Comparison of ENCODE assay signal across 19 cellular contexts in genomic region chr15:59406446-59406845, GRCh38. TPM values are rescaled to one million over a fixed set of nuclear protein-coding genes. Genes with fewer than 3 reads are reported as not detected.
DNase-seq lines count a peak whose midpoint lies in the region; ATAC-seq and TF ChIP-seq lines count a peak whose summit lies in the region.
"Had no signal": no experiment of that assay in that cellular context is flagged by ENCODE, and none has a peak within 500 bp of the region (broad histone marks: within the 10 kb centered on the region; RNA-seq: fewer than 3 reads in every experiment).

No MANE protein-coding gene starts in this region.

- intact Hi-C loops in dendritic cell treated with granulocyte-macrophage colony-stimulating factor and Interleukin-4, amounts not matched to agents 40 ng/mL and 50 ng/mL, for 4 days (cut with micrococcal nuclease), result loop anchor here (5.0 kb wide), 1 partner anchor 34 kb away; the partner anchor contains the start of gene MYO1E
- intact Hi-C loops in cardiac septum (cut with DNase I), result no loop called here

- H3K27me3 Mint-ChIP-seq in dendritic cell treated with granulocyte-macrophage colony-stimulating factor and Interleukin-4, amounts not matched to agents 40 ng/mL and 50 ng/mL, for 4 days, result no peaks in the 10 kb centered on the region

- peak overlapping the region; percentile 52 for H3K4me3 Mint-ChIP-seq in dendritic cell treated with granulocyte-macrophage colony-stimulating factor and Interleukin-4, amounts not matched to agents 40 ng/mL and 50 ng/mL, for 4 days
- H3K4me3 Mint-ChIP-seq: mesothelial cell of epicardium, neural progenitor cell had no signal

- DNase-seq in CD1c-positive myeloid dendritic cell (ENCODE audit: extremely low spot score) (peak; percentile 81), GM20000 (ENCODE audit: low spot score) (peak; percentile 18), MV-4-11 (lab: John Stamatoyannopoulos, UW) (peak; percentile 94), DMS79 treated with DMSO at 0.1 percent for 48 hours (lab: John Stamatoyannopoulos, UW) (no peak), cardiac septum (ENCODE audit: low spot score) (no peak)
- DNase-seq in stimulated activated CD4-positive, alpha-beta T cell treated with anti-CD3 and anti-CD28 coated beads, Interleukin-12 subunit alpha, Interleukin-12 subunit beta, amount 100 ng/mL, for 4 hours, result no peak
- DNase-seq: activated effector memory CD4-positive, alpha-beta T cell treated with Interleukin-2 at 50 U/mL for 16 hours; amniotic stem cell; central memory CD4-positive, alpha-beta T cell; effector memory CD4-positive, alpha-beta T cell; kidney; NCI-H187; NCI-H526 treated with DMSO at 0.1 percent for 48 hours; retina; RPMI8226 had no signal

- H3K4me1 Mint-ChIP-seq in dendritic cell treated with granulocyte-macrophage colony-stimulating factor and Interleukin-4, amounts not matched to agents 40 ng/mL and 50 ng/mL, for 4 days (ENCODE audit: low read depth), result peaks cover 85% of the 10 kb centered on the region

- peak overlapping the region; percentile 25 for H3K27ac Mint-ChIP-seq in dendritic cell treated with granulocyte-macrophage colony-stimulating factor and Interleukin-4, amounts not matched to agents 40 ng/mL and 50 ng/mL, for 4 days
- H3K27ac Mint-ChIP-seq: mesothelial cell of epicardium, neural progenitor cell had no signal

- H3K9me3 Mint-ChIP-seq in dendritic cell treated with granulocyte-macrophage colony-stimulating factor and Interleukin-4, amounts not matched to agents 40 ng/mL and 50 ng/mL, for 4 days, result no peaks in the 10 kb centered on the region
- H3K9me3 Mint-ChIP-seq: mesothelial cell of epicardium, neural progenitor cell had no signal

- ATAC-seq in HG02938 (IDR thresholded peaks at IDR 0.05; ENCODE audit: unreplicated experiment), result no peak

- TF ChIP-seq CTCF in GM20000 (IDR thresholded peaks at IDR 0.05; ENCODE audit: extremely low read depth, missing control alignments), result no peak

- no peaks in the 10 kb centered on the region for H3K36me3 Mint-ChIP-seq in dendritic cell treated with granulocyte-macrophage colony-stimulating factor and Interleukin-4, amounts not matched to agents 40 ng/mL and 50 ng/mL, for 4 days (ENCODE audit: low read depth)
- H3K36me3 Mint-ChIP-seq: mesothelial cell of epicardium, neural progenitor cell had no signal

RNA-seq across cellular contexts. Expression of gene FAM81A, which starts 31.5 kb away (rescaled TPM):
- 1.8 TPM for total RNA-seq in cardiac septum

RNA-seq across cellular contexts. Expression of gene MYO1E, which starts 33.8 kb away (rescaled TPM):
- total RNA-seq in cardiac septum, result 41.0 TPM

Comparison
In these comparisons a context has a peak if more than half of its experiments do, and no peak if none do; other contexts are left out.
1. DNase-seq: peak in CD1c-positive myeloid dendritic cell (single experiment), GM20000 (single experiment) and MV-4-11 (single experiment); none in DMS79 treated with DMSO at 0.1 percent for 48 hours (single experiment), cardiac septum (single experiment) and stimulated activated CD4-positive, alpha-beta T cell treated with anti-CD3 and anti-CD28 coated beads, Interleukin-12 subunit alpha, Interleukin-12 subunit beta, amount 100 ng/mL, for 4 hours (single experiment).